Comparison of ENCODE assay signal across 15 cellular contexts in the genomic region with DNA sequence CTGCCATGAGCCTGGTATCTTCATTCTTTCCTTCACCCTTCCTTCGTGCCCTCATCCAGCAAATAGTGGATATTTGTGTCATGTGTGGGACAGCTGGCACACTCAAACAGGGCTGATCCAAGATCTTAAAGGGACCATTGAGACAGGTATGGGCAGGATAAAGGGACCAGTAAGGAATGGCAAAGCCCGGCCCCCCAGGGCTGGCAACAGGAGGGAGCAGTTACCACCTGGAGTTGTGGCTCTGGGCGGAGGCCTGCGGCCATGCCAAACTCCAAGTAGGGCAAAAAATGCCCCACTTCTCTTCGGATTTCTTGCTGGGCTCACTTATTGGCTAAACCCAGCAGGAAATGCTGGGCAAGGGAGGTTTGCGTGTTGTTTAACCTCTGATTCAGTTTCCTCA. TPM values are rescaled to one million over a fixed set of nuclear protein-coding genes. Genes with fewer than 3 reads are reported as not detected.
DNase-seq lines count a peak whose midpoint lies in the region; ATAC-seq, FAIRE-seq and TF ChIP-seq lines count a peak whose summit lies in the region.
"Had no signal": no experiment of that assay in that cellular context is flagged by ENCODE, and none has a peak within 500 bp of the region (broad histone marks: within the 10 kb centered on the region; RNA-seq: fewer than 3 reads in every experiment).

No MANE protein-coding gene starts in this region.

- peak overlapping the region in 1 of 2 experiments; percentile 94; a peak in 1 of 4 replicates for H3K9ac ChIP-seq in K562 (ENCODE audit: insufficient read depth in 1 of 2, low read depth in 2 of 2, low read length in 2 of 2)

- no peak for TF ChIP-seq RAD21 in K562 (CRISPR knock-in tag; conservative IDR thresholded peaks at IDR 0.05 in 1 of 2, IDR thresholded peaks at IDR 0.05 in 1 of 2)

- FAIRE-seq in K562 (lab: Jason Lieb, UNC), result no peak
- FAIRE-seq: endometrium had no signal

- peak overlapping the region; percentile 39 for H3K4me3 Mint-ChIP-seq in activated naive CD4-positive, alpha-beta T cell treated with anti-CD3 and anti-CD28 coated beads for 36 hours
- peak overlapping the region; percentile 39; the same call in 1 of the 2 replicates for H3K4me3 Mint-ChIP-seq in HFFc6
- H3K4me3 Mint-ChIP-seq in progenitor cell of endocrine pancreas (ENCODE audit: low read depth), result peak overlapping the region; percentile 14

- H3K27me3 Mint-ChIP-seq in activated naive CD4-positive, alpha-beta T cell treated with anti-CD3 and anti-CD28 coated beads for 36 hours (ENCODE audit: low read depth), result no peaks in the 10 kb centered on the region
- no peaks in the 10 kb centered on the region; the same call in none of the 2 replicates for H3K27me3 Mint-ChIP-seq in HFFc6 (ENCODE audit: insufficient read depth)
- H3K27me3 Mint-ChIP-seq in progenitor cell of endocrine pancreas, result no peaks in the 10 kb centered on the region

- peaks cover 40% of the 10 kb centered on the region; the same call in 2 of the 3 replicates for H3K36me3 ChIP-seq in K562 (ENCODE audit: control insufficient read depth, insufficient read depth, low read length)
- H3K36me3 ChIP-seq: vagina had no signal

- TF ChIP-seq CTCF in HFFc6 (IDR thresholded peaks at IDR 0.05) (no peak), K562 (IDR thresholded peaks at IDR 0.05 in 2 of 3, conservative IDR thresholded peaks at IDR 0.05 in 1 of 3; ENCODE audit: insufficient read depth in 2 of 3, low read depth in 1 of 3, low read length in 3 of 3) (no peak), progenitor cell of endocrine pancreas (IDR thresholded peaks at IDR 0.05; ENCODE audit: unreplicated experiment) (no peak)

- TF ChIP-seq EP300 in K562 (IDR thresholded peaks at IDR 0.05; ENCODE audit: low read length), result no peak

- WGBS in K562 (ENCODE audit: insufficient coverage, low coverage, missing lambda C conversion rate), result 97% methylated on average over 6 of the region's 6 CpGs

- CTCF ChIA-PET in activated naive CD4-positive, alpha-beta T cell treated with anti-CD3 and anti-CD28 coated beads for 36 hours (lab: Charles Lee), result no interaction called here
- CTCF ChIA-PET in K562 (lab: Yijun Ruan, JAX; ENCODE audit: low intra/inter-chr PET ratio), result no interaction called here

- H2AFZ ChIP-seq in K562 (ENCODE audit: low read depth, low read length), result no peak overlapping the region

- H3K27me3 ChIP-seq in K562 (ENCODE audit: control insufficient read depth in 2 of 2, insufficient read depth in 2 of 2, low read length in 2 of 2), result no peaks in the 10 kb centered on the region
- H3K27me3 ChIP-seq: adrenal gland, vagina had no signal

- in situ Hi-C loops in K562 (cut with MboI), result no loop called here

- BruUV-seq in K562 (replicated peaks; lab: Mats Ljungman, UMichigan), result no TSS peak

- H3K4me2 ChIP-seq in K562 (ENCODE audit: insufficient read depth, low read length), result no peak overlapping the region

- H4K20me1 ChIP-seq in K562 (replicated peaks; ENCODE audit: control insufficient read depth, insufficient read depth, low read length), result no peaks in the 10 kb centered on the region; the same call in 1 of the 2 replicates

- no peak for TF ChIP-seq POLR2A in K562 (conservative IDR thresholded peaks at IDR 0.05)

- POLR2A ChIA-PET in K562 (lab: Yijun Ruan, JAX), result interaction anchor here (0.5 to 3.2 kb wide), 5 partner anchors 7 to 65 kb away, joined by 3 to 22 read pairs (median 5); no protein-coding TSS in a partner anchor

- peaks cover 10% of the 10 kb centered on the region for H3K36me3 Mint-ChIP-seq in activated naive CD4-positive, alpha-beta T cell treated with anti-CD3 and anti-CD28 coated beads for 36 hours (ENCODE audit: low read depth)
- H3K36me3 Mint-ChIP-seq in HFFc6 (ENCODE audit: low read depth) (no peaks in the 10 kb centered on the region), progenitor cell of endocrine pancreas (ENCODE audit: insufficient read depth) (no peaks in the 10 kb centered on the region)

- no peaks in the 10 kb centered on the region for H3K9me3 Mint-ChIP-seq in activated naive CD4-positive, alpha-beta T cell treated with anti-CD3 and anti-CD28 coated beads for 36 hours
- H3K9me3 Mint-ChIP-seq in HFFc6 (no peaks in the 10 kb centered on the region), progenitor cell of endocrine pancreas (ENCODE audit: low read depth) (no peaks in the 10 kb centered on the region)

- DNase-seq in activated naive CD4-positive, alpha-beta T cell treated with anti-CD3 and anti-CD28 coated beads for 36 hours, result no peak
- DNase-seq in activated naive CD4-positive, alpha-beta T cell treated with anti-CD3 and anti-CD28 coated beads, Interleukin-2, amount 50 U/mL, for 16 hours, result no peak
- DNase-seq in HFFc6 (no peak), K562 (ENCODE audit: extremely low read depth in 1 of 4, low spot score in 3 of 4) (no peak), progenitor cell of endocrine pancreas (ENCODE audit: low spot score, unreplicated experiment) (no peak), NCI-H1092 (lab: John Stamatoyannopoulos, UW) (no peak)
- DNase-seq: Kasumi-1, left colon, NCI-H446 treated with DMSO at 0.1 percent for 48 hours had no signal

- intact Hi-C loops in activated naive CD4-positive, alpha-beta T cell treated with anti-CD3 and anti-CD28 coated beads for 36 hours (cut with micrococcal nuclease), result loop anchor here (10.0 kb wide), 2 partner anchors 458 to 738 kb away; partner anchors contain the start of genes ATP6V0A2 and RILPL2
- intact Hi-C loops in K562 (cut with micrococcal nuclease), result no loop called here

- no peak overlapping the region for H3K27ac Mint-ChIP-seq in activated naive CD4-positive, alpha-beta T cell treated with anti-CD3 and anti-CD28 coated beads for 36 hours
- H3K27ac Mint-ChIP-seq in HFFc6 (no peak overlapping the region), progenitor cell of endocrine pancreas (no peak overlapping the region)

- H3K4me1 Mint-ChIP-seq in activated naive CD4-positive, alpha-beta T cell treated with anti-CD3 and anti-CD28 coated beads for 36 hours (ENCODE audit: low read depth), result peaks cover 49% of the 10 kb centered on the region
- H3K4me1 Mint-ChIP-seq in HFFc6 (ENCODE audit: low read depth) (peaks cover 31% of the 10 kb centered on the region), progenitor cell of endocrine pancreas (ENCODE audit: low read depth) (peaks cover 21% of the 10 kb centered on the region)

- H3K9me3 ChIP-seq in K562 (replicated peaks; ENCODE audit: control insufficient read depth, insufficient read depth, low read depth, low read length), result no peaks in the 10 kb centered on the region
- H3K9me3 ChIP-seq: adrenal gland, vagina had no signal

- peaks cover 25 to 63% of the 10 kb centered on the region in 2 experiments for H3K4me1 ChIP-seq in K562 (replicated peaks in 1 of 2; ENCODE audit: control insufficient read depth in 2 of 2, insufficient read depth in 2 of 2, low read length in 2 of 2)

- no peak overlapping the region for H3K4me3 ChIP-seq in K562
- H3K4me3 ChIP-seq: adrenal gland, SK-N-MC had no signal

- ATAC-seq in K562 (no peak), GM21515 (IDR thresholded peaks at IDR 0.05; ENCODE audit: unreplicated experiment) (no peak), GM19467 (IDR thresholded peaks at IDR 0.05; ENCODE audit: unreplicated experiment) (no peak)
- ATAC-seq: left colon had no signal

- peaks cover 54% of the 10 kb centered on the region for H3K79me2 ChIP-seq in K562 (ENCODE audit: control insufficient read depth, insufficient read depth, low read length)

- H3K27ac ChIP-seq in K562 (ENCODE audit: extremely low read depth, low read depth, low read length), result no peak overlapping the region
- H3K27ac ChIP-seq: adrenal gland, SK-N-MC, vagina had no signal

- no peaks in the 10 kb centered on the region for H3K9me1 ChIP-seq in K562 (ENCODE audit: control insufficient read depth, insufficient read depth, low read length)

RNA-seq across cellular contexts. Expression of gene OGFOD2, which starts 2.1 kb away (rescaled TPM):
- total RNA-seq in activated naive CD4-positive, alpha-beta T cell treated with anti-CD3 and anti-CD28 coated beads for 36 hours, result 10 to 100 TPM; 26.8 to 27.7 TPM
- total RNA-seq in HFFc6 (2021; fragmentation: NEBNext Ultra II Directional; extraction: Animal tissue kit (Norgen Biotek cat#: 25700)), result 10 to 100 TPM; 16.2 to 18.3 (median 17.6) TPM
- total RNA-seq in K562 (2011; cell fraction: chromatin; rRNA removed; ENCODE audit: low replicate concordance), result 71.5 and 173 TPM in 2 replicates
- total RNA-seq in K562 (2011; cell fraction: nucleolus; rRNA removed), result 98.1 and 99.0 TPM in 2 replicates
- total RNA-seq in K562 (2011; cell fraction: nucleoplasm; rRNA removed), result 61.3 and 107 TPM in 2 replicates
- total RNA-seq in K562 (2014; rRNA removed) (39.0 and 40.3 TPM in 2 replicates), K562 (2014; rRNA removed; fragmentation: Illumina TruSeq; extraction: Trizol) (5.9 and 6.4 TPM in 2 replicates), K562 (2015; rRNA removed; fragmentation: Illumina TruSeq; extraction: Trizol) (18.5 and 21.4 TPM in 2 replicates), K562 (2021) (51.7 and 63.0 TPM in 2 replicates), progenitor cell of endocrine pancreas (16.1 and 16.8 TPM in 2 replicates)
- polyA plus RNA-seq in K562 (2011; rRNA removed) (27.6 and 38.3 TPM in 2 replicates), K562 (2014; fragmentation: Illumina TruSeq; extraction: Trizol) (13.5 and 29.6 TPM in 2 replicates), K562 (2014; fragmentation: Nextera tagmentation; extraction: Ambion mirVana) (1 to 10 TPM; 1.4 to 3.8 TPM), K562 (2014; rRNA removed) (86.0 and 111 TPM in 2 replicates)
- polyA plus RNA-seq in K562 (2011; cell fraction: cytosol; rRNA removed), result 40.5 and 99.8 TPM in 2 replicates
- 261 and 270 TPM in 2 replicates for polyA plus RNA-seq in K562 (2011; cell fraction: nucleus; rRNA removed)
- polyA plus RNA-seq in K562 (2012), result 24.6 and 74.9 TPM in 2 replicates
- polyA minus RNA-seq in K562 (2011; rRNA and poly(A)+ RNA removed), result 15.9 and 19.8 TPM in 2 replicates
- polyA minus RNA-seq in K562 (2011; cell fraction: cytosol; rRNA and poly(A)+ RNA removed), result 16.9 and 19.2 TPM in 2 replicates
- polyA minus RNA-seq in K562 (2011; cell fraction: nucleus; rRNA and poly(A)+ RNA removed), result 54.3 and 67.5 TPM in 2 replicates

RNA-seq across cellular contexts. Expression of gene ARL6IP4, which starts 3.3 kb away (rescaled TPM):
- 100 to 1,000 TPM; 159 to 177 TPM for total RNA-seq in activated naive CD4-positive, alpha-beta T cell treated with anti-CD3 and anti-CD28 coated beads for 36 hours
- total RNA-seq in HFFc6 (2021; fragmentation: NEBNext Ultra II Directional; extraction: Animal tissue kit (Norgen Biotek cat#: 25700)), result 100 to 1,000 TPM; 128 to 180 (median 149) TPM
- 69.3 and 160 TPM in 2 replicates for total RNA-seq in K562 (2011; cell fraction: chromatin; rRNA removed; ENCODE audit: low replicate concordance)
- total RNA-seq in K562 (2011; cell fraction: nucleolus; rRNA removed), result 133 and 147 TPM in 2 replicates
- total RNA-seq in K562 (2011; cell fraction: nucleoplasm; rRNA removed), result 86.5 and 106 TPM in 2 replicates
- total RNA-seq in K562 (2014; rRNA removed) (224 and 280 TPM in 2 replicates), K562 (2014; rRNA removed; fragmentation: Illumina TruSeq; extraction: Trizol) (78.1 and 91.2 TPM in 2 replicates), K562 (2015; rRNA removed; fragmentation: Illumina TruSeq; extraction: Trizol) (171 and 180 TPM in 2 replicates), K562 (2021) (164 and 167 TPM in 2 replicates), progenitor cell of endocrine pancreas (122 and 127 TPM in 2 replicates)
- polyA plus RNA-seq in K562 (2011; rRNA removed) (128 and 132 TPM in 2 replicates), K562 (2014; fragmentation: Illumina TruSeq; extraction: Trizol) (151 and 170 TPM in 2 replicates), K562 (2014; fragmentation: Nextera tagmentation; extraction: Ambion mirVana) (1 to 10 TPM; 2.4 to 4.8 TPM), K562 (2014; rRNA removed) (242 and 255 TPM in 2 replicates)
- polyA plus RNA-seq in K562 (2011; cell fraction: cytosol; rRNA removed), result 110 and 136 TPM in 2 replicates
- 328 and 373 TPM in 2 replicates for polyA plus RNA-seq in K562 (2011; cell fraction: nucleus; rRNA removed)
- polyA plus RNA-seq in K562 (2012), result 163 and 245 TPM in 2 replicates
- polyA minus RNA-seq in K562 (2011; rRNA and poly(A)+ RNA removed), result 33.8 and 41.5 TPM in 2 replicates
- polyA minus RNA-seq in K562 (2011; cell fraction: cytosol; rRNA and poly(A)+ RNA removed), result 34.7 and 36.8 TPM in 2 replicates
- polyA minus RNA-seq in K562 (2011; cell fraction: nucleus; rRNA and poly(A)+ RNA removed), result 21.8 and 31.0 TPM in 2 replicates

RNA-seq across cellular contexts. Expression of gene ABCB9, which starts 10.9 kb away (rescaled TPM):
- 1 to 10 TPM; 5.1 to 5.9 TPM for total RNA-seq in activated naive CD4-positive, alpha-beta T cell treated with anti-CD3 and anti-CD28 coated beads for 36 hours
- total RNA-seq in HFFc6 (2021; fragmentation: NEBNext Ultra II Directional; extraction: Animal tissue kit (Norgen Biotek cat#: 25700)), result 10 to 100 TPM in 3 of 6 experiments, 1 to 10 TPM in 3; 9.2 to 11.1 (median 10.0) TPM
- 28.0 and 68.9 TPM in 2 replicates for total RNA-seq in K562 (2011; cell fraction: chromatin; rRNA removed; ENCODE audit: low replicate concordance)
- total RNA-seq in K562 (2011; cell fraction: nucleolus; rRNA removed), result 41.1 and 52.0 TPM in 2 replicates
- 34.1 and 35.2 TPM in 2 replicates for total RNA-seq in K562 (2011; cell fraction: nucleoplasm; rRNA removed)
- total RNA-seq in K562 (2014; rRNA removed) (9.6 and 10.5 TPM in 2 replicates), K562 (2014; rRNA removed; fragmentation: Illumina TruSeq; extraction: Trizol) (3.9 and 4.3 TPM in 2 replicates), K562 (2015; rRNA removed; fragmentation: Illumina TruSeq; extraction: Trizol) (6.2 and 6.5 TPM in 2 replicates), K562 (2021) (12.0 and 12.6 TPM in 2 replicates), progenitor cell of endocrine pancreas (10.4 and 10.5 TPM in 2 replicates)
- polyA plus RNA-seq in K562 (2011; rRNA removed) (6.3 and 6.5 TPM in 2 replicates), K562 (2014; fragmentation: Illumina TruSeq; extraction: Trizol) (4.2 and 5.7 TPM in 2 replicates), K562 (2014; fragmentation: Nextera tagmentation; extraction: Ambion mirVana) (under 1 TPM; 0.20 to 0.31 TPM), K562 (2014; rRNA removed) (7.6 and 7.9 TPM in 2 replicates)
- polyA plus RNA-seq in K562 (2011; cell fraction: cytosol; rRNA removed), result 5.8 and 12.1 TPM in 2 replicates
- polyA plus RNA-seq in K562 (2011; cell fraction: nucleus; rRNA removed), result 10.8 and 22.9 TPM in 2 replicates
- 5.0 and 6.9 TPM in 2 replicates for polyA plus RNA-seq in K562 (2012)
- polyA minus RNA-seq in K562 (2011; rRNA and poly(A)+ RNA removed), result 8.5 and 9.6 TPM in 2 replicates
- polyA minus RNA-seq in K562 (2011; cell fraction: cytosol; rRNA and poly(A)+ RNA removed), result 6.6 and 9.7 TPM in 2 replicates
- 13.3 and 14.7 TPM in 2 replicates for polyA minus RNA-seq in K562 (2011; cell fraction: nucleus; rRNA and poly(A)+ RNA removed)
